Comparison of ENCODE assay signal across 8 cellular contexts in the genomic region with DNA sequence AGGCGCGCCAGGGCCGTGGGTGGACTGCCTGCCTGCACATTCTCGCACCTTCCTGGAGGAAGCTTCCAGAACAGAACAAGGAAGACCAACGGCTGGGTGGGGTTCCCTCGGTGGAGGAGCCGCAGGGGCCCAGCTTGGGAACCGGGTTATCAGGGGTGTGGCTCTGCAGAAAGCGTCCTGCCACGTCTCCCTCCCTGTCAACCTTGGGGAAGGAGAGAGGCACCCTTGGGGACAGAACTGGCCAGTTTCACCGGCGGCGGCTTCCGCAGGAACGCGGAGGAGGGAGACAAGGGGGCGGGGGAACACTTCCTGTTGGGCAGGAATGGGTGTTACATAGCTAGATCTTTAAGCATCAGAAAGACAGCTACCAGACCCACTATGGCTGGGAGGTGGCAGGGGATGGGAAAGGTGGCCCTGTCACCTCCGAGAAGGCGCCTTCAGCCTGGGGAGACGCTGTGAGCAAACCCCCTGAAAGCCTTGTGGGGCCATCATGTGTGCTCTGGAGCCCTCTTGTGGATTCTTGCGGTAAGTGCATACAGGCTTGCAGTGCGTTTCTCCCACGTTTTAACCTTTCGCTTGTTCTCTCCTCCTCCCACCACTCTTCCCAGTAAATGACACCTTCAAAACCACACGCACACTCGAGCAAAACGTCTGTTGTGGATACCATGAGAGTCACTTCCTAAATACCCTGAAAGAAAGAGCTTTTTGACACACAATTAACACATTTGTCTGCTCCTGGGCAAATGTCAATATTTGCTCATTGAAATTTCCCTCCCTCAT. TPM values are rescaled to one million over a fixed set of nuclear protein-coding genes. Genes with fewer than 3 reads are reported as not detected.
A peak's percentile ranks its signal among the peaks of the same experiment; 100 is the strongest.
DNase-seq lines count a peak whose midpoint lies in the region; ATAC-seq, FAIRE-seq and TF ChIP-seq lines count a peak whose summit lies in the region.

No MANE protein-coding gene starts in this region.

- DNase-seq in AML-193 (lab: John Stamatoyannopoulos, UW) = peak; percentile 47 to 71
- DNase-seq in GM20000 (ENCODE audit: low spot score) = peak; percentile 84
- DNase-seq in MV-4-11 (lab: John Stamatoyannopoulos, UW) = peak; percentile 66
- DNase-seq in SKM-1 treated with dmso at 0.1 percent for 144 hours (lab: John Stamatoyannopoulos, UW; ENCODE audit: unreplicated experiment) = peak; percentile 86
- DNase-seq in activated naive CD8-positive, alpha-beta T cell treated with anti-CD3 and anti-CD28 coated beads for 36 hours = peak; percentile 73
- peak; percentile 86 for DNase-seq in Right ventricle myocardium inferior (ENCODE audit: missing footprints)
- DNase-seq in pancreas = peak; percentile 61 to 83 (median 70)

- no peaks in the 10 kb centered on the region for H3K27me3 ChIP-seq in pancreas
- no peaks in the 10 kb centered on the region for H3K27me3 ChIP-seq in thymus (ENCODE audit: control insufficient read depth, insufficient read depth)

- peak overlapping the region; percentile 59 for H3K27ac Mint-ChIP-seq in activated naive CD8-positive, alpha-beta T cell treated with anti-CD3 and anti-CD28 coated beads for 36 hours

- WGBS in pancreas, 2 donors = 0 to 1% methylated on average over 27 of the region's 27 CpGs
- 2% methylated on average over 27 of the region's 27 CpGs for WGBS in thymus

- H3K4me1 ChIP-seq in pancreas (peaks cover 0 to 7% (median 4%) of the 10 kb centered on the region in 3 donors), thymus (ENCODE audit: control insufficient read depth, insufficient read depth, low read length) (peaks cover 4% of the 10 kb centered on the region)

- no peaks in the 10 kb centered on the region for H3K36me3 Mint-ChIP-seq in activated naive CD8-positive, alpha-beta T cell treated with anti-CD3 and anti-CD28 coated beads for 36 hours

- intact Hi-C loops in Right ventricle myocardium inferior (cut with DNase I) (loop anchor here (1.0 to 5.0 kb wide), 4 partner anchors 105 to 501 kb away; a partner anchor contains a TSS), pancreas (cut with DNase I) (loop anchor here (5.0 to 10.0 kb wide), 2 partner anchors 106 to 109 kb away; no protein-coding TSS in a partner anchor)

- FAIRE-seq in pancreas (lab: Jason Lieb, UNC) = no peak

- peak overlapping the region in 3 of 4 donors; percentile 13 to 58 (median 55) for H3K27ac ChIP-seq in pancreas
- peak overlapping the region; percentile 1 for H3K27ac ChIP-seq in thymus (ENCODE audit: low read depth)

- H3K9me3 ChIP-seq in pancreas (no peaks in the 10 kb centered on the region), thymus (ENCODE audit: control insufficient read depth) (no peaks in the 10 kb centered on the region)

- TF ChIP-seq CTCF in GM20000 (IDR thresholded peaks at IDR 0.05; ENCODE audit: extremely low read depth, missing control alignments) (peak; percentile 83), pancreas (IDR thresholded peaks at IDR 0.05) (peak; percentile 90 to 95 (median 92))

- H3K4me3 Mint-ChIP-seq in activated naive CD8-positive, alpha-beta T cell treated with anti-CD3 and anti-CD28 coated beads for 36 hours = peak overlapping the region; percentile 56

- H3K9me3 Mint-ChIP-seq in activated naive CD8-positive, alpha-beta T cell treated with anti-CD3 and anti-CD28 coated beads for 36 hours = no peaks in the 10 kb centered on the region

- H3K27me3 Mint-ChIP-seq in activated naive CD8-positive, alpha-beta T cell treated with anti-CD3 and anti-CD28 coated beads for 36 hours = peaks cover 10% of the 10 kb centered on the region

- peaks cover 24% of the 10 kb centered on the region for H3K4me1 Mint-ChIP-seq in activated naive CD8-positive, alpha-beta T cell treated with anti-CD3 and anti-CD28 coated beads for 36 hours

- H3K36me3 ChIP-seq in pancreas (no peaks in the 10 kb centered on the region), thymus (ENCODE audit: control insufficient read depth, insufficient read depth) (no peaks in the 10 kb centered on the region)

- peak; percentile 73 for ATAC-seq in Right ventricle myocardium inferior
- ATAC-seq in pancreas = peak; percentile 79 to 95 (median 90)

- H3K4me3 ChIP-seq in pancreas (peak overlapping the region; percentile 3 to 43 (median 24)), thymus (ENCODE audit: low read length) (peak overlapping the region; percentile 44)

RNA-seq across cellular contexts. Expression of a gene that starts 3.8 kb away (rescaled TPM):
- total RNA-seq in activated naive CD8-positive, alpha-beta T cell treated with anti-CD3 and anti-CD28 coated beads for 36 hours = 1 to 10 TPM in 1 of 2 experiments, under 1 TPM in 1; 0.74 to 1.5 TPM
- total RNA-seq in Right ventricle myocardium inferior = 18.7 TPM
- 10 to 100 TPM in 5 of 6 donors, 1 to 10 TPM in 1; 9.5 to 23.8 (median 15.0) TPM for total RNA-seq in pancreas
- 10 to 100 TPM; 13.2 to 18.5 TPM for polyA plus RNA-seq in pancreas
- 1.4 TPM for polyA plus RNA-seq in thymus

RNA-seq across cellular contexts. Expression of a gene that starts 48.1 kb away (rescaled TPM):
- 10 to 100 TPM; 78.6 to 79.9 TPM for total RNA-seq in activated naive CD8-positive, alpha-beta T cell treated with anti-CD3 and anti-CD28 coated beads for 36 hours
- 21.0 TPM for total RNA-seq in Right ventricle myocardium inferior
- 10 to 100 TPM; 16.4 to 47.9 (median 23.4) TPM for total RNA-seq in pancreas
- 10 to 100 TPM in 1 of 2 donors, 1 to 10 TPM in 1; 7.8 to 11.8 TPM for polyA plus RNA-seq in pancreas
- 26.2 TPM for polyA plus RNA-seq in thymus

Comparison
In these comparisons a context has a peak if more than half of its experiments do, and no peak if none do; other contexts are left out.
1. Peak in every context shown above with its lines: DNase-seq, ATAC-seq, H3K4me3 ChIP-seq and H3K27ac ChIP-seq.